19 cellular contexts compared by ENCODE assay signal in the genomic region with DNA sequence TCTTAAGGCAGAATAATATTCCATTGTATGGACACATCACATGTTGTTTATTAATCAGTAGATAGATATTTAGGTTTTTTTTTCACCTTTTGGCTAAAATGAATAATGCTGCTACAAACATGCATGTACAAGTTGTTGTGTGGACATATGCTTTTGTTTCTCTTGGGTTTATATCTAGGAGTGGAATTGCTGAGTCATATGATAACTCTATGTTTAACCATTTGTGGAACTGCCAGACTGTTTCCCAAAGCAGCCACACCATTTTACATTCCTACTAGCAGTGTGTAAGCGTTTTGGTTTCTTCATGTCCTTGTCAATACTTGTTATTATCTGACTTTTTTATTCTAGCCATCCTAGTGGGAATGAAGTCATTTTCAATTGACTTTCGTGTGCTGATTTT. TPM values are rescaled to one million over a fixed set of nuclear protein-coding genes. Genes with fewer than 3 reads are reported as not detected.
DNase-seq lines count a peak whose midpoint lies in the region; ATAC-seq, FAIRE-seq and TF ChIP-seq lines count a peak whose summit lies in the region.
"Had no signal": no experiment of that assay in that cellular context is flagged by ENCODE, and none has a peak within 500 bp of the region (broad histone marks: within the 10 kb centered on the region; RNA-seq: fewer than 3 reads in every experiment).

No MANE protein-coding gene starts in this region.

- H3K36me3 Mint-ChIP-seq in activated naive CD4-positive, alpha-beta T cell treated with anti-CD3 and anti-CD28 coated beads for 36 hours (ENCODE audit: low read depth) = peaks cover 26% of the 10 kb centered on the region
- peaks cover 29 to 90% (median 49%) of the 10 kb centered on the region in 3 donors for H3K36me3 Mint-ChIP-seq in naive thymus-derived CD8-positive, alpha-beta T cell

- ATAC-seq in naive thymus-derived CD8-positive, alpha-beta T cell = no peak
- no peak for ATAC-seq in HG03432 (IDR thresholded peaks at IDR 0.05; ENCODE audit: unreplicated experiment)
- ATAC-seq: pancreas had no signal

- peaks cover 6% of the 10 kb centered on the region for H3K9me3 Mint-ChIP-seq in activated naive CD4-positive, alpha-beta T cell treated with anti-CD3 and anti-CD28 coated beads for 36 hours
- peaks cover 0 to 16% (median 7%) of the 10 kb centered on the region in 9 donors for H3K9me3 Mint-ChIP-seq in naive thymus-derived CD8-positive, alpha-beta T cell

- peak overlapping the region; percentile 51 for H3K27ac Mint-ChIP-seq in activated naive CD4-positive, alpha-beta T cell treated with anti-CD3 and anti-CD28 coated beads for 36 hours
- peak overlapping the region in 4 of 10 donors; percentile 23 to 66 (median 50) for H3K27ac Mint-ChIP-seq in naive thymus-derived CD8-positive, alpha-beta T cell

- no peak for TF ChIP-seq CTCF in bronchial epithelial cell (IDR thresholded peaks at IDR 0.05; ENCODE audit: insufficient read depth, low read length, severe bottlenecking)

- no peaks in the 10 kb centered on the region for H3K27me3 Mint-ChIP-seq in activated naive CD4-positive, alpha-beta T cell treated with anti-CD3 and anti-CD28 coated beads for 36 hours (ENCODE audit: low read depth)
- no peaks in the 10 kb centered on the region for H3K27me3 Mint-ChIP-seq in naive thymus-derived CD8-positive, alpha-beta T cell

- no peak for DNase-seq in activated naive CD4-positive, alpha-beta T cell treated with anti-CD3 and anti-CD28 coated beads for 36 hours
- no peak for DNase-seq in activated naive CD4-positive, alpha-beta T cell treated with Interleukin-2 at 50 U/mL for 16 hours
- DNase-seq in M059J (ENCODE audit: low read depth) (peak; percentile 27), bronchial epithelial cell (ENCODE audit: low read depth) (peak; percentile 98), DMS79 treated with DMSO at 0.1 percent for 48 hours (lab: John Stamatoyannopoulos, UW) (no peak), amniotic stem cell (lab: John Stamatoyannopoulos, UW) (no peak)
- no peak for DNase-seq in naive thymus-derived CD8-positive, alpha-beta T cell
- DNase-seq: activated CD8-positive, alpha-beta memory T cell treated with anti-CD3 and anti-CD28 coated beads, Interleukin-2, amount 50 U/mL, for 48 hours; central memory CD4-positive, alpha-beta T cell; effector CD4-positive, alpha-beta T cell; EL; H7; islet precursor cell; NCI-H1048; NCI-H2029 treated with DMSO at 0.1 percent for 48 hours; pancreas; Right ventricle myocardium superior; sigmoid colon had no signal

- POLR2A ChIA-PET in naive thymus-derived CD8-positive, alpha-beta T cell (lab: Charles Lee) = no interaction called here

- CTCF ChIA-PET in activated naive CD4-positive, alpha-beta T cell treated with anti-CD3 and anti-CD28 coated beads for 36 hours (lab: Charles Lee) = interaction anchor here (0.9 to 1.6 kb wide), 3 partner anchors 43 to 98 kb away, joined by 3 to 6 read pairs (median 3); no protein-coding TSS in a partner anchor

- H3K4me3 Mint-ChIP-seq in activated naive CD4-positive, alpha-beta T cell treated with anti-CD3 and anti-CD28 coated beads for 36 hours = no peak overlapping the region
- H3K4me3 Mint-ChIP-seq in naive thymus-derived CD8-positive, alpha-beta T cell = peak overlapping the region in 7 of 10 donors; percentile 16 to 58 (median 33)

- no peaks in the 10 kb centered on the region for H3K27me3 ChIP-seq in bronchial epithelial cell (ENCODE audit: control insufficient read depth, insufficient read depth, low read length)
- H3K27me3 ChIP-seq: pancreas, sigmoid colon had no signal

- H3K36me3 ChIP-seq in bronchial epithelial cell (ENCODE audit: control insufficient read depth, insufficient read depth, low read length) = no peaks in the 10 kb centered on the region
- H3K36me3 ChIP-seq: pancreas had no signal

- intact Hi-C loops in activated naive CD4-positive, alpha-beta T cell treated with anti-CD3 and anti-CD28 coated beads for 36 hours (cut with micrococcal nuclease) = no loop called here

- no peak overlapping the region for H3K4me3 ChIP-seq in bronchial epithelial cell (ENCODE audit: low read depth, low read length)
- H3K4me3 ChIP-seq: pancreas, sigmoid colon had no signal

- H3K4me1 Mint-ChIP-seq in activated naive CD4-positive, alpha-beta T cell treated with anti-CD3 and anti-CD28 coated beads for 36 hours (ENCODE audit: low read depth) = peaks cover 84% of the 10 kb centered on the region
- peaks cover 34 to 95% (median 79%) of the 10 kb centered on the region in 4 donors for H3K4me1 Mint-ChIP-seq in naive thymus-derived CD8-positive, alpha-beta T cell

- FAIRE-seq in bronchial epithelial cell (lab: Jason Lieb, UNC) = no peak

RNA-seq across cellular contexts. Expression of a gene that starts 21.3 kb away (rescaled TPM):
- 10 to 100 TPM; 70.8 to 71.9 TPM for total RNA-seq in activated naive CD4-positive, alpha-beta T cell treated with anti-CD3 and anti-CD28 coated beads for 36 hours
- 53.3 and 68.6 TPM in 2 replicates for total RNA-seq in M059J (2014; rRNA removed; shearing (Covaris generic))
- total RNA-seq in bronchial epithelial cell = 27.9 and 39.7 TPM in 2 replicates
- total RNA-seq in naive thymus-derived CD8-positive, alpha-beta T cell = 100 to 1,000 TPM; 195 to 203 TPM
- 100 to 1,000 TPM; 106 to 131 (median 107) TPM for polyA plus RNA-seq in naive thymus-derived CD8-positive, alpha-beta T cell

Comparison
In these comparisons a context has a peak if more than half of its experiments do, and no peak if none do; other contexts are left out.
1. DNase-seq: peak in M059J (single experiment) and bronchial epithelial cell (single experiment); none in activated naive CD4-positive, alpha-beta T cell treated with anti-CD3 and anti-CD28 coated beads for 36 hours (single experiment), activated naive CD4-positive, alpha-beta T cell treated with Interleukin-2 at 50 U/mL for 16 hours (single experiment), naive thymus-derived CD8-positive, alpha-beta T cell (0 of 10), DMS79 treated with DMSO at 0.1 percent for 48 hours (single experiment) and amniotic stem cell (single experiment).